In the genomic region with DNA sequence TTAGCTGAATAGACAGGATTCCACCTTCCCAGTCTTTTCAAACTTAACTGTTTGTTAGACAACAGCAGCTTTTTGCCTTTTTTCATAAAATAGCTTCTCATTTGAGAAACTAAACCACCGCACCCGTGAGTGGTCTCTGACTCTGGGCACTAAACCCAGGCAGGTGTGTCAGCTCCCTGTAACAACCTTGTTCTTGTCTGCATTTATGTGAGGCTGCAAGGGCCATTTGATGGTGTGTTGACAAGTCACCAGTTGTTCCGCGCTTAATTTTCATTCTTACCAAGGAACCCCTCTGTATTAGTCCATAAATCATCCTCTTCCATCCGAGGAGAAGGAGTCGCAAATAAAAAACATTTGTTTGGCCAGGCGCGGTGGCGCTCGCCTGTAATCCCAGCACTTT, we compare ENCODE assay signal across 11 cellular contexts. TPM values are rescaled to one million over a fixed set of nuclear protein-coding genes. Genes with fewer than 3 reads are reported as not detected.
DNase-seq lines count a peak whose midpoint lies in the region; ATAC-seq and TF ChIP-seq lines count a peak whose summit lies in the region.
"Had no signal": no experiment of that assay in that cellular context is flagged by ENCODE, and none has a peak within 500 bp of the region (broad histone marks: within the 10 kb centered on the region; RNA-seq: fewer than 3 reads in every experiment).

No MANE protein-coding gene starts in this region.

- TF ChIP-seq CTCF in OCI-LY1 (IDR thresholded peaks at IDR 0.05; ENCODE audit: low read length) (no peak), hepatocyte (IDR thresholded peaks at IDR 0.05; ENCODE audit: poor library complexity) (no peak), adrenal gland (IDR thresholded peaks at IDR 0.05) (no peak)

- H3K9me3 ChIP-seq in OCI-LY1 (ENCODE audit: low read length) (no peaks in the 10 kb centered on the region), hepatocyte (ENCODE audit: low read depth) (no peaks in the 10 kb centered on the region), subcutaneous abdominal adipose tissue (ENCODE audit: control insufficient read depth in 5 of 5, low read length in 5 of 5) (no peaks in the 10 kb centered on the region), adrenal gland (replicated peaks in 1 of 3) (no peaks in the 10 kb centered on the region)
- H3K9me3 ChIP-seq: vagina had no signal

- H3K4me1 Mint-ChIP-seq in activated T-cell treated with anti-CD3 and anti-CD28 coated beads, Interleukin-2, amount 50 U/mL, for 4 hours (ENCODE audit: low read depth): peaks cover 7% of the 10 kb centered on the region

- peaks cover 8% of the 10 kb centered on the region; the same call in 1 of the 2 replicates for H3K27me3 ChIP-seq in OCI-LY1 (ENCODE audit: insufficient read depth, low read length)
- no peaks in the 10 kb centered on the region for H3K27me3 ChIP-seq in hepatocyte
- peaks cover 0 to 4% (median 0%) of the 10 kb centered on the region in 5 donors for H3K27me3 ChIP-seq in subcutaneous abdominal adipose tissue (ENCODE audit: control insufficient read depth in 5 of 5, insufficient read depth in 4 of 5, low read length in 5 of 5)
- no peaks in the 10 kb centered on the region for H3K27me3 ChIP-seq in adrenal gland
- H3K27me3 ChIP-seq: vagina had no signal

- no peak overlapping the region for H3K27ac ChIP-seq in OCI-LY1 (ENCODE audit: low read depth, low read length, poor library complexity, severe bottlenecking)
- no peak overlapping the region for H3K27ac ChIP-seq in hepatocyte
- H3K27ac ChIP-seq in subcutaneous abdominal adipose tissue (ENCODE audit: low read depth, low read length): no peak overlapping the region
- H3K27ac ChIP-seq in adrenal gland: no peak overlapping the region
- H3K27ac ChIP-seq: skin epidermis, vagina had no signal

- no peak for ATAC-seq in activated T-cell treated with anti-CD3 and anti-CD28 coated beads, Interleukin-2, amount 50 U/mL, for 4 hours

- no peaks in the 10 kb centered on the region for H3F3A ChIP-seq in OCI-LY1 (ENCODE audit: insufficient read depth, low read length)

- H3K4me2 ChIP-seq in OCI-LY1 (ENCODE audit: low read length) (0 out of 2 replicates have a peak overlapping the region, but pooled peaks have one; percentile 66), hepatocyte (peak overlapping the region; percentile 95)

- H3K36me3 Mint-ChIP-seq in activated T-cell treated with anti-CD3 and anti-CD28 coated beads, Interleukin-2, amount 50 U/mL, for 4 hours (ENCODE audit: insufficient read depth): no peaks in the 10 kb centered on the region

- H2AFZ ChIP-seq in OCI-LY1 (ENCODE audit: low read length) (no peak overlapping the region), hepatocyte (no peak overlapping the region)

- peaks cover 12% of the 10 kb centered on the region for H3K4me1 ChIP-seq in OCI-LY1 (ENCODE audit: insufficient read depth, low read length, severe bottlenecking)
- H3K4me1 ChIP-seq in hepatocyte (ENCODE audit: insufficient read depth): peaks cover 4% of the 10 kb centered on the region
- peaks cover 2 to 28% (median 12%) of the 10 kb centered on the region in 5 donors for H3K4me1 ChIP-seq in subcutaneous abdominal adipose tissue (ENCODE audit: control insufficient read depth in 5 of 5, insufficient read depth in 5 of 5, low read length in 5 of 5)
- H3K4me1 ChIP-seq in adrenal gland (replicated peaks in 1 of 2): peaks cover 0 to 6% of the 10 kb centered on the region in 2 donors

- H3K79me2 ChIP-seq in OCI-LY1 (ENCODE audit: insufficient read depth, low read length) (no peaks in the 10 kb centered on the region), hepatocyte (no peaks in the 10 kb centered on the region)

- H4K20me1 ChIP-seq in OCI-LY1 (ENCODE audit: insufficient read depth, low read length) (no peaks in the 10 kb centered on the region), hepatocyte (ENCODE audit: insufficient read depth, poor library complexity, severe bottlenecking) (no peaks in the 10 kb centered on the region)

- H3K9ac ChIP-seq in OCI-LY1 (ENCODE audit: low read length) (no peak overlapping the region), subcutaneous abdominal adipose tissue (ENCODE audit: low read length in 5 of 5) (no peak overlapping the region)

- H3K9me3 Mint-ChIP-seq in activated T-cell treated with anti-CD3 and anti-CD28 coated beads, Interleukin-2, amount 50 U/mL, for 4 hours: no peaks in the 10 kb centered on the region

- H3K9me2 ChIP-seq in OCI-LY1 (ENCODE audit: low read depth, low read length) (no peaks in the 10 kb centered on the region), hepatocyte (replicated peaks; ENCODE audit: insufficient read depth) (no peaks in the 10 kb centered on the region)

- H3K36me3 ChIP-seq in OCI-LY1 (ENCODE audit: insufficient read depth, low read length) (no peaks in the 10 kb centered on the region; the same call in 1 of the 2 replicates), hepatocyte (replicated peaks; ENCODE audit: insufficient read depth, low read depth) (no peaks in the 10 kb centered on the region), subcutaneous abdominal adipose tissue (ENCODE audit: control insufficient read depth in 5 of 5, insufficient read depth in 5 of 5, low read length in 5 of 5) (no peaks in the 10 kb centered on the region), adrenal gland (replicated peaks in 1 of 2) (no peaks in the 10 kb centered on the region)
- H3K36me3 ChIP-seq: vagina had no signal

- peak overlapping the region; percentile 29 for H3K4me3 Mint-ChIP-seq in activated T-cell treated with anti-CD3 and anti-CD28 coated beads, Interleukin-2, amount 50 U/mL, for 4 hours

- H3K4me3 ChIP-seq in OCI-LY1 (ENCODE audit: low read depth, low read length, poor library complexity, severe bottlenecking): peak overlapping the region; percentile 54
- no peak overlapping the region for H3K4me3 ChIP-seq in hepatocyte
- peak overlapping the region in 3 of 5 donors; percentile 59 to 72 (median 67) for H3K4me3 ChIP-seq in subcutaneous abdominal adipose tissue (ENCODE audit: low read depth in 1 of 5, low read length in 5 of 5)
- H3K4me3 ChIP-seq in adrenal gland: no peak overlapping the region

- intact Hi-C loops in adrenal gland (cut with DNase I): no loop called here

- DNase-seq in activated T-cell treated with anti-CD3 and anti-CD28 coated beads, Interleukin-2, amount 50 U/mL, for 4 hours: no peak
- no peak for DNase-seq in activated T-cell treated with anti-CD3 and anti-CD28 coated beads, Interleukin-2, amount 50 U/mL, for 48 hours
- DNase-seq in hepatocyte (ENCODE audit: low spot score) (no peak), GM19238 (ENCODE audit: insufficient read length, low spot score) (no peak), putamen (ENCODE audit: low spot score) (no peak), adrenal gland (no peak)
- DNase-seq: NCI-H446 had no signal

- 88% methylated on average over 10 of the region's 10 CpGs for WGBS in hepatocyte (ENCODE audit: low lambda C conversion rate, missing lambda C conversion rate)
- 84 to 89% (median 86%) methylated on average over 10 of the region's 10 CpGs for WGBS in adrenal gland, 4 donors

- TF ChIP-seq POLR2A in adrenal gland (IDR thresholded peaks at IDR 0.05): no peak

- H3K27me3 Mint-ChIP-seq in activated T-cell treated with anti-CD3 and anti-CD28 coated beads, Interleukin-2, amount 50 U/mL, for 4 hours (ENCODE audit: low read depth): peaks cover 6% of the 10 kb centered on the region

RNA-seq across cellular contexts. Expression of gene STOX1, which starts 1.5 kb away (rescaled TPM):
- total RNA-seq in activated T-cell treated with anti-CD3 and anti-CD28 coated beads, Interleukin-2, amount 50 U/mL, for 4 hours: under 1 TPM; 0.35 to 0.98 (median 0.94) TPM
- total RNA-seq in hepatocyte (5.5 and 6.4 TPM in 2 replicates), adrenal gland (10 to 100 TPM in 5 of 8 donors, 1 to 10 TPM in 3; 4.8 to 16.5 (median 11.1) TPM)
- polyA plus RNA-seq in hepatocyte (1.6 and 3.7 TPM in 2 replicates), adrenal gland (10 to 100 TPM in 1 of 3 donors, 1 to 10 TPM in 2; 7.2 to 11.9 (median 7.8) TPM)

Comparison
In these comparisons a context has a peak if more than half of its experiments do, and no peak if none do; other contexts are left out.
1. H3K4me3 ChIP-seq: peak in OCI-LY1 (single experiment) and subcutaneous abdominal adipose tissue (3 of 5); none in hepatocyte (single experiment) and adrenal gland (0 of 4).